Comparison of ENCODE assay signal across 1 cellular context in genomic region chr9:117552811-117553210, GRCh38.
TF ChIP-seq lines count a peak whose summit lies in the region.

No MANE protein-coding gene starts in this region.

TF ChIP-seq in HepG2, 621 proteins besides CTCF, POLR2A, EP300 and RAD21:
- TF ChIP-seq, protein P1, sequence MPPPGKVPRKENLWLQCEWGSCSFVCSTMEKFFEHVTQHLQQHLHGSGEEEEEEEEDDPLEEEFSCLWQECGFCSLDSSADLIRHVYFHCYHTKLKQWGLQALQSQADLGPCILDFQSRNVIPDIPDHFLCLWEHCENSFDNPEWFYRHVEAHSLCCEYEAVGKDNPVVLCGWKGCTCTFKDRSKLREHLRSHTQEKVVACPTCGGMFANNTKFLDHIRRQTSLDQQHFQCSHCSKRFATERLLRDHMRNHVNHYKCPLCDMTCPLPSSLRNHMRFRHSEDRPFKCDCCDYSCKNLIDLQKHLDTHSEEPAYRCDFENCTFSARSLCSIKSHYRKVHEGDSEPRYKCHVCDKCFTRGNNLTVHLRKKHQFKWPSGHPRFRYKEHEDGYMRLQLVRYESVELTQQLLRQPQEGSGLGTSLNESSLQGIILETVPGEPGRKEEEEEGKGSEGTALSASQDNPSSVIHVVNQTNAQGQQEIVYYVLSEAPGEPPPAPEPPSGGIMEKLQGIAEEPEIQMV (CRISPR knock-in tag; IDR thresholded peaks at IDR 0.05; ENCODE audit: low read depth) = no peak
- TF ChIP-seq ZNF318 (CRISPR knock-in tag; IDR thresholded peaks at IDR 0.05) (no peak), ZBTB7A (CRISPR knock-in tag; IDR thresholded peaks at IDR 0.05) (no peak), PTBP1 (IDR thresholded peaks at IDR 0.05; ENCODE audit: low read depth, low read length, poor library complexity, severe bottlenecking) (no peak), ZNF615 (CRISPR knock-in tag; IDR thresholded peaks at IDR 0.05; ENCODE audit: borderline replicate concordance) (no peak)
